1 cellular context compared by ENCODE assay signal in the genomic region with DNA sequence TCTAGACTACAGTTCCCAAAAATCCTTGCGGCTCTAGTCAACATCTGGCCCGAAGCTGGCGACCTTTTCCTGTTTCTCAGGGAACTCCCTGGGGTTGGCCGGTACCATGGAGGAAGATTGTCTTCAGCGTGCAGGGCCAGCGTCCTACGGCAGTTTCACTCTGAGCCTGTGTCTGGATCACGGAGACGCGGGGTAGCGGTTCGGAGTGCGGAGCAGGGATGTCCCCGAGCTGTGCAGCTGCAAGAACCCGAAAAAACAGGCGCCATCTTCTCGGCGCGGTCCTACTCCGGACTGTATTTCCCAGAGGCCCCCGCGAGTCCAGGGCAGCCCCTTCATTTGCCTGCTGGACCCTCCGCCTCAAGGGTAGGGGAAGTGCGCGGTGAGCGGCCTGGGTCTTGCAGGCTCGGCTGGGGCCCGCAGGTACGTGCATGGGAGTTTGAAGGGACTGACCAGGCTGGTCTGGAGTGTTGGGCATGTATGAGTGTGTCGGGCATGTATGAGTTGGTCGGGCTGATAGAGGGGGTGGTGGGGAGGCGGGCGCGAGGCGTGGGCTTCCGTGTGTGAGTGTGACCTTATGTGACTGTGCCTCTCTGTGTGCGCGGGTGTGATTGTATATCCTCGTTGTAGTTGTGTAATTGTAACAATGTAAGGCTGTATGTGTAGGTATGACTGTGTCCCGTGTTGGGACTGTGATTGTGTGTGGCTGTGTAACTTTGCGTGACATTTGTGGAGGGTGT.
TF ChIP-seq lines count a peak whose summit lies in the region.

A gene (plus strand): TSS at position 360 of the 737 bp plus-strand sequence. CDS start 12,240 bp downstream, outside the sequence.

TF ChIP-seq in HepG2, 621 proteins besides CTCF, POLR2A, EP300 and RAD21 (continued from another document and continues in another):
- TF ChIP-seq, protein P1, sequence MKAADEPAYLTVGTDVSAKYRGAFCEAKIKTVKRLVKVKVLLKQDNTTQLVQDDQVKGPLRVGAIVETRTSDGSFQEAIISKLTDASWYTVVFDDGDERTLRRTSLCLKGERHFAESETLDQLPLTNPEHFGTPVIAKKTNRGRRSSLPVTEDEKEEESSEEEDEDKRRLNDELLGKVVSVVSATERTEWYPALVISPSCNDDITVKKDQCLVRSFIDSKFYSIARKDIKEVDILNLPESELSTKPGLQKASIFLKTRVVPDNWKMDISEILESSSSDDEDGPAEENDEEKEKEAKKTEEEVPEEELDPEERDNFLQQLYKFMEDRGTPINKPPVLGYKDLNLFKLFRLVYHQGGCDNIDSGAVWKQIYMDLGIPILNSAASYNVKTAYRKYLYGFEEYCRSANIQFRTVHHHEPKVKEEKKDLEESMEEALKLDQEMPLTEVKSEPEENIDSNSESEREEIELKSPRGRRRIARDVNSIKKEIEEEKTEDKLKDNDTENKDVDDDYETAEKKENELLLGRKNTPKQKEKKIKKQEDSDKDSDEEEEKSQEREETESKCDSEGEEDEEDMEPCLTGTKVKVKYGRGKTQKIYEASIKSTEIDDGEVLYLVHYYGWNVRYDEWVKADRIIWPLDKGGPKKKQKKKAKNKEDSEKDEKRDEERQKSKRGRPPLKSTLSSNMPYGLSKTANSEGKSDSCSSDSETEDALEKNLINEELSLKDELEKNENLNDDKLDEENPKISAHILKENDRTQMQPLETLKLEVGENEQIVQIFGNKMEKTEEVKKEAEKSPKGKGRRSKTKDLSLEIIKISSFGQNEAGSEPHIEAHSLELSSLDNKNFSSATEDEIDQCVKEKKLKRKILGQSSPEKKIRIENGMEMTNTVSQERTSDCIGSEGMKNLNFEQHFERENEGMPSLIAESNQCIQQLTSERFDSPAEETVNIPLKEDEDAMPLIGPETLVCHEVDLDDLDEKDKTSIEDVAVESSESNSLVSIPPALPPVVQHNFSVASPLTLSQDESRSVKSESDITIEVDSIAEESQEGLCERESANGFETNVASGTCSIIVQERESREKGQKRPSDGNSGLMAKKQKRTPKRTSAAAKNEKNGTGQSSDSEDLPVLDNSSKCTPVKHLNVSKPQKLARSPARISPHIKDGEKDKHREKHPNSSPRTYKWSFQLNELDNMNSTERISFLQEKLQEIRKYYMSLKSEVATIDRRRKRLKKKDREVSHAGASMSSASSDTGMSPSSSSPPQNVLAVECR (CRISPR knock-in tag; IDR thresholded peaks at IDR 0.05; ENCODE audit: borderline replicate concordance): peak; percentile 95
- peak; percentile 86 for TF ChIP-seq IRF2 (CRISPR knock-in tag; IDR thresholded peaks at IDR 0.05)
- no peak for TF ChIP-seq CC2D1A (CRISPR knock-in tag; IDR thresholded peaks at IDR 0.05)
- TF ChIP-seq, protein P2, sequence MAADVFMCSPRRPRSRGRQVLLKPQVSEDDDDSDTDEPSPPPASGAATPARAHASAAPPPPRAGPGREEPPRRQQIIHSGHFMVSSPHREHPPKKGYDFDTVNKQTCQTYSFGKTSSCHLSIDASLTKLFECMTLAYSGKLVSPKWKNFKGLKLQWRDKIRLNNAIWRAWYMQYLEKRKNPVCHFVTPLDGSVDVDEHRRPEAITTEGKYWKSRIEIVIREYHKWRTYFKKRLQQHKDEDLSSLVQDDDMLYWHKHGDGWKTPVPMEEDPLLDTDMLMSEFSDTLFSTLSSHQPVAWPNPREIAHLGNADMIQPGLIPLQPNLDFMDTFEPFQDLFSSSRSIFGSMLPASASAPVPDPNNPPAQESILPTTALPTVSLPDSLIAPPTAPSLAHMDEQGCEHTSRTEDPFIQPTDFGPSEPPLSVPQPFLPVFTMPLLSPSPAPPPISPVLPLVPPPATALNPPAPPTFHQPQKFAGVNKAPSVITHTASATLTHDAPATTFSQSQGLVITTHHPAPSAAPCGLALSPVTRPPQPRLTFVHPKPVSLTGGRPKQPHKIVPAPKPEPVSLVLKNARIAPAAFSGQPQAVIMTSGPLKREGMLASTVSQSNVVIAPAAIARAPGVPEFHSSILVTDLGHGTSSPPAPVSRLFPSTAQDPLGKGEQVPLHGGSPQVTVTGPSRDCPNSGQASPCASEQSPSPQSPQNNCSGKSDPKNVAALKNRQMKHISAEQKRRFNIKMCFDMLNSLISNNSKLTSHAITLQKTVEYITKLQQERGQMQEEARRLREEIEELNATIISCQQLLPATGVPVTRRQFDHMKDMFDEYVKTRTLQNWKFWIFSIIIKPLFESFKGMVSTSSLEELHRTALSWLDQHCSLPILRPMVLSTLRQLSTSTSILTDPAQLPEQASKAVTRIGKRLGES (CRISPR knock-in tag; IDR thresholded peaks at IDR 0.05; ENCODE audit: borderline replicate concordance): no peak
- TF ChIP-seq, protein P3, sequence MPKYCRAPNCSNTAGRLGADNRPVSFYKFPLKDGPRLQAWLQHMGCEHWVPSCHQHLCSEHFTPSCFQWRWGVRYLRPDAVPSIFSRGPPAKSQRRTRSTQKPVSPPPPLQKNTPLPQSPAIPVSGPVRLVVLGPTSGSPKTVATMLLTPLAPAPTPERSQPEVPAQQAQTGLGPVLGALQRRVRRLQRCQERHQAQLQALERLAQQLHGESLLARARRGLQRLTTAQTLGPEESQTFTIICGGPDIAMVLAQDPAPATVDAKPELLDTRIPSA (CRISPR knock-in tag; IDR thresholded peaks at IDR 0.05; ENCODE audit: borderline replicate concordance): 0 out of 2 replicates have a peak, but pooled peaks have one; percentile 53
- no peak for TF ChIP-seq ZNF557 (CRISPR knock-in tag; IDR thresholded peaks at IDR 0.05)
- TF ChIP-seq NR3C1 (CRISPR knock-in tag; IDR thresholded peaks at IDR 0.05): no peak
- TF ChIP-seq, protein P4, sequence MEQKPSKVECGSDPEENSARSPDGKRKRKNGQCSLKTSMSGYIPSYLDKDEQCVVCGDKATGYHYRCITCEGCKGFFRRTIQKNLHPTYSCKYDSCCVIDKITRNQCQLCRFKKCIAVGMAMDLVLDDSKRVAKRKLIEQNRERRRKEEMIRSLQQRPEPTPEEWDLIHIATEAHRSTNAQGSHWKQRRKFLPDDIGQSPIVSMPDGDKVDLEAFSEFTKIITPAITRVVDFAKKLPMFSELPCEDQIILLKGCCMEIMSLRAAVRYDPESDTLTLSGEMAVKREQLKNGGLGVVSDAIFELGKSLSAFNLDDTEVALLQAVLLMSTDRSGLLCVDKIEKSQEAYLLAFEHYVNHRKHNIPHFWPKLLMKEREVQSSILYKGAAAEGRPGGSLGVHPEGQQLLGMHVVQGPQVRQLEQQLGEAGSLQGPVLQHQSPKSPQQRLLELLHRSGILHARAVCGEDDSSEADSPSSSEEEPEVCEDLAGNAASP (CRISPR knock-in tag; IDR thresholded peaks at IDR 0.05; ENCODE audit: borderline replicate concordance): no peak; the same call in 1 of the 2 replicates
- no peak for TF ChIP-seq KDM1A (CRISPR knock-in tag; IDR thresholded peaks at IDR 0.05)
- TF ChIP-seq ARNT2 (CRISPR knock-in tag; IDR thresholded peaks at IDR 0.05; ENCODE audit: low read depth): peak; percentile 73; the same call in 1 of the 2 replicates
- no peak for TF ChIP-seq ZNF496 (CRISPR knock-in tag; IDR thresholded peaks at IDR 0.05; ENCODE audit: insufficient replicate concordance)
- TF ChIP-seq, protein P5, sequence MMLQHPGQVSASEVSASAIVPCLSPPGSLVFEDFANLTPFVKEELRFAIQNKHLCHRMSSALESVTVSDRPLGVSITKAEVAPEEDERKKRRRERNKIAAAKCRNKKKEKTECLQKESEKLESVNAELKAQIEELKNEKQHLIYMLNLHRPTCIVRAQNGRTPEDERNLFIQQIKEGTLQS (CRISPR knock-in tag; IDR thresholded peaks at IDR 0.05): no peak
- no peak for TF ChIP-seq ZFP41 (CRISPR knock-in tag; IDR thresholded peaks at IDR 0.05; ENCODE audit: borderline replicate concordance)
- TF ChIP-seq, protein P6, sequence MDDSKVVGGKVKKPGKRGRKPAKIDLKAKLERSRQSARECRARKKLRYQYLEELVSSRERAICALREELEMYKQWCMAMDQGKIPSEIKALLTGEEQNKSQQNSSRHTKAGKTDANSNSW (CRISPR knock-in tag; IDR thresholded peaks at IDR 0.05; ENCODE audit: borderline replicate concordance): no peak
- TF ChIP-seq HDAC1 (CRISPR knock-in tag; IDR thresholded peaks at IDR 0.05): peak; percentile 89
- TF ChIP-seq NCOA2 (CRISPR knock-in tag; IDR thresholded peaks at IDR 0.05): peak; percentile 9; the same call in 1 of the 2 replicates
- TF ChIP-seq, protein P7, sequence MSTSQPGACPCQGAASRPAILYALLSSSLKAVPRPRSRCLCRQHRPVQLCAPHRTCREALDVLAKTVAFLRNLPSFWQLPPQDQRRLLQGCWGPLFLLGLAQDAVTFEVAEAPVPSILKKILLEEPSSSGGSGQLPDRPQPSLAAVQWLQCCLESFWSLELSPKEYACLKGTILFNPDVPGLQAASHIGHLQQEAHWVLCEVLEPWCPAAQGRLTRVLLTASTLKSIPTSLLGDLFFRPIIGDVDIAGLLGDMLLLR (CRISPR knock-in tag; IDR thresholded peaks at IDR 0.05): 0 out of 2 replicates have a peak, but pooled peaks have one; percentile 79
- peak; percentile 85 for TF ChIP-seq TAF1 (CRISPR knock-in tag; IDR thresholded peaks at IDR 0.05)
- peak; percentile 35; the same call in 1 of the 2 replicates for TF ChIP-seq ZNF331 (CRISPR knock-in tag; IDR thresholded peaks at IDR 0.05)
- TF ChIP-seq NFRKB (IDR thresholded peaks at IDR 0.05): no peak
- no peak for TF ChIP-seq ZNF382 (CRISPR knock-in tag; IDR thresholded peaks at IDR 0.05; ENCODE audit: borderline replicate concordance)
- no peak for TF ChIP-seq ZFP37 (CRISPR knock-in tag; IDR thresholded peaks at IDR 0.05; ENCODE audit: borderline replicate concordance)
- no peak for TF ChIP-seq SYNCRIP (IDR thresholded peaks at IDR 0.05; ENCODE audit: insufficient read depth, low read depth, low read length)
- 0 out of 2 replicates have a peak, but pooled peaks have one; percentile 51 for TF ChIP-seq SP4 (CRISPR knock-in tag; IDR thresholded peaks at IDR 0.05)
- TF ChIP-seq RARA (CRISPR knock-in tag; IDR thresholded peaks at IDR 0.05): no peak
- TF ChIP-seq RBM22 (optimal IDR thresholded peaks at IDR 0.05; ENCODE audit: low read length): no peak
- peak; percentile 86; the same call in 1 of the 2 replicates for TF ChIP-seq ZNF788 (CRISPR knock-in tag; IDR thresholded peaks at IDR 0.05; ENCODE audit: borderline replicate concordance)
- TF ChIP-seq NFYB (CRISPR knock-in tag; IDR thresholded peaks at IDR 0.05): no peak; the same call in 1 of the 2 replicates
- peak; percentile 72; the same call in 1 of the 2 replicates for TF ChIP-seq ZNF274 (CRISPR knock-in tag; IDR thresholded peaks at IDR 0.05)
- TF ChIP-seq CCAR2 (optimal IDR thresholded peaks at IDR 0.05; ENCODE audit: low read depth, low read length): no peak
- TF ChIP-seq SRY (CRISPR knock-in tag; IDR thresholded peaks at IDR 0.05): no peak
- peak; percentile 90; the same call in 1 of the 2 replicates for TF ChIP-seq FOXK1 (CRISPR knock-in tag; IDR thresholded peaks at IDR 0.05; ENCODE audit: borderline replicate concordance, low read depth)
- TF ChIP-seq, protein P8, sequence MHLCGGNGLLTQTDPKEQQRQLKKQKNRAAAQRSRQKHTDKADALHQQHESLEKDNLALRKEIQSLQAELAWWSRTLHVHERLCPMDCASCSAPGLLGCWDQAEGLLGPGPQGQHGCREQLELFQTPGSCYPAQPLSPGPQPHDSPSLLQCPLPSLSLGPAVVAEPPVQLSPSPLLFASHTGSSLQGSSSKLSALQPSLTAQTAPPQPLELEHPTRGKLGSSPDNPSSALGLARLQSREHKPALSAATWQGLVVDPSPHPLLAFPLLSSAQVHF (CRISPR knock-in tag; IDR thresholded peaks at IDR 0.05): no peak
- TF ChIP-seq ATM (IDR thresholded peaks at IDR 0.05; ENCODE audit: borderline replicate concordance): no peak
- TF ChIP-seq CBFB (CRISPR knock-in tag; IDR thresholded peaks at IDR 0.05): no peak
- TF ChIP-seq RFX3 (CRISPR knock-in tag; IDR thresholded peaks at IDR 0.05): no peak
- TF ChIP-seq BCL6 (CRISPR knock-in tag; IDR thresholded peaks at IDR 0.05): no peak; the same call in 1 of the 2 replicates
- peak; percentile 85 for TF ChIP-seq RBFOX2 (IDR thresholded peaks at IDR 0.05; ENCODE audit: low read depth, low read length)
- peak; percentile 53; the same call in 1 of the 2 replicates for TF ChIP-seq ZNF879 (CRISPR knock-in tag; IDR thresholded peaks at IDR 0.05)
- TF ChIP-seq ZNF292 (CRISPR knock-in tag; IDR thresholded peaks at IDR 0.05; ENCODE audit: borderline replicate concordance, low read depth): 0 out of 2 replicates have a peak, but pooled peaks have one; percentile 39
- no peak for TF ChIP-seq CEBPB (IDR thresholded peaks at IDR 0.05; ENCODE audit: borderline replicate concordance, low read depth, low read length)
- no peak for TF ChIP-seq ZNF260 (CRISPR knock-in tag; IDR thresholded peaks at IDR 0.05; ENCODE audit: borderline replicate concordance, low read depth)
- TF ChIP-seq PCBP2 (optimal IDR thresholded peaks at IDR 0.05; ENCODE audit: low read depth, low read length, poor library complexity, severe bottlenecking): no peak
- 0 out of 2 replicates have a peak, but pooled peaks have one; percentile 26 for TF ChIP-seq REPIN1 (CRISPR knock-in tag; IDR thresholded peaks at IDR 0.05; ENCODE audit: borderline replicate concordance, low read depth)
- TF ChIP-seq, protein P9, sequence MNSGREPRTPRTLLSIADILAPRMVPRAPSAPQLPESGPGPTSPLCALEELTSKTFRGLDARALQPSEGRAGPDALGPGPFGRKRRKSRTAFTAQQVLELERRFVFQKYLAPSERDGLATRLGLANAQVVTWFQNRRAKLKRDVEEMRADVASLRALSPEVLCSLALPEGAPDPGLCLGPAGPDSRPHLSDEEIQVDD (CRISPR knock-in tag; IDR thresholded peaks at IDR 0.05; ENCODE audit: borderline replicate concordance): no peak
- no peak for TF ChIP-seq SCMH1 (CRISPR knock-in tag; IDR thresholded peaks at IDR 0.05; ENCODE audit: borderline replicate concordance)
- TF ChIP-seq, protein P10, sequence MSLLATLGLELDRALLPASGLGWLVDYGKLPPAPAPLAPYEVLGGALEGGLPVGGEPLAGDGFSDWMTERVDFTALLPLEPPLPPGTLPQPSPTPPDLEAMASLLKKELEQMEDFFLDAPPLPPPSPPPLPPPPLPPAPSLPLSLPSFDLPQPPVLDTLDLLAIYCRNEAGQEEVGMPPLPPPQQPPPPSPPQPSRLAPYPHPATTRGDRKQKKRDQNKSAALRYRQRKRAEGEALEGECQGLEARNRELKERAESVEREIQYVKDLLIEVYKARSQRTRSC (CRISPR knock-in tag; IDR thresholded peaks at IDR 0.05; ENCODE audit: low read depth): no peak
- TF ChIP-seq, protein P11, sequence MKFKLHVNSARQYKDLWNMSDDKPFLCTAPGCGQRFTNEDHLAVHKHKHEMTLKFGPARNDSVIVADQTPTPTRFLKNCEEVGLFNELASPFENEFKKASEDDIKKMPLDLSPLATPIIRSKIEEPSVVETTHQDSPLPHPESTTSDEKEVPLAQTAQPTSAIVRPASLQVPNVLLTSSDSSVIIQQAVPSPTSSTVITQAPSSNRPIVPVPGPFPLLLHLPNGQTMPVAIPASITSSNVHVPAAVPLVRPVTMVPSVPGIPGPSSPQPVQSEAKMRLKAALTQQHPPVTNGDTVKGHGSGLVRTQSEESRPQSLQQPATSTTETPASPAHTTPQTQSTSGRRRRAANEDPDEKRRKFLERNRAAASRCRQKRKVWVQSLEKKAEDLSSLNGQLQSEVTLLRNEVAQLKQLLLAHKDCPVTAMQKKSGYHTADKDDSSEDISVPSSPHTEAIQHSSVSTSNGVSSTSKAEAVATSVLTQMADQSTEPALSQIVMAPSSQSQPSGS (CRISPR knock-in tag; IDR thresholded peaks at IDR 0.05): no peak
- peak; percentile 69; the same call in 1 of the 2 replicates for TF ChIP-seq NFE2L1 (CRISPR knock-in tag; IDR thresholded peaks at IDR 0.05; ENCODE audit: borderline replicate concordance)
- no peak for TF ChIP-seq ZNF354B (CRISPR knock-in tag; IDR thresholded peaks at IDR 0.05)
- peak; percentile 50 for TF ChIP-seq TEAD3 (CRISPR knock-in tag; optimal IDR thresholded peaks at IDR 0.05; ENCODE audit: borderline replicate concordance)
- no peak for TF ChIP-seq CENPX (CRISPR knock-in tag; IDR thresholded peaks at IDR 0.05)
- TF ChIP-seq ZNF12 (CRISPR knock-in tag; IDR thresholded peaks at IDR 0.05): no peak
- TF ChIP-seq ZC3H13 (CRISPR knock-in tag; IDR thresholded peaks at IDR 0.05): peak; percentile 87; the same call in 1 of the 2 replicates
- TF ChIP-seq ZNF660 (CRISPR knock-in tag; IDR thresholded peaks at IDR 0.05; ENCODE audit: borderline replicate concordance, low read depth): no peak
